ENCODE assay signal across 8 cellular contexts in genomic region chr6:157045831-157046454, GRCh38.
DNase-seq lines count a peak whose midpoint lies in the region; ATAC-seq and TF ChIP-seq lines count a peak whose summit lies in the region.

No MANE protein-coding gene starts in this region.

- H3K9me2 ChIP-seq in GM23248 (ENCODE audit: insufficient read depth), result no peaks in the 10 kb centered on the region

- DNase-seq in AG04449 (ENCODE audit: low read depth, low spot score) (no peak), GM23248 (peak; percentile 78), RPMI7951 (ENCODE audit: low read depth) (peak; percentile 82), transverse colon (no peak), ureter (ENCODE audit: low spot score) (no peak)
- no peak for DNase-seq in activated T-cell treated with anti-CD3 and anti-CD28 coated beads, Interleukin-2, amount 50 U/mL, for 48 hours
- DNase-seq in activated naive CD4-positive, alpha-beta T cell treated with anti-CD3 and anti-CD28 coated beads, Interleukin-2, amount 50 U/mL, for 72 hours (ENCODE audit: low spot score in 2 of 2), result no peak

- 27 to 28% methylated on average over 2 of the region's 2 CpGs for WGBS in GM23248 (ENCODE audit: low coverage in 1 of 2, low lambda C conversion rate in 2 of 2, missing lambda C conversion rate in 2 of 2), 2 experiments
- 0 to 18% methylated on average over 2 of the region's 2 CpGs for WGBS in gastroesophageal sphincter (ENCODE audit: low coverage in 1 of 2), 2 donors
- WGBS in transverse colon (ENCODE audit: low coverage in 1 of 2), 2 donors, result 13 to 45% methylated on average over 2 of the region's 2 CpGs

- H3K4me3 ChIP-seq in AG04449 (ENCODE audit: low read depth, low read length) (no peak overlapping the region), GM23248 (no peak overlapping the region), gastroesophageal sphincter (no peak overlapping the region), transverse colon (no peak overlapping the region)

- H3K27me3 ChIP-seq in GM23248 (replicated peaks; ENCODE audit: insufficient read depth) (no peaks in the 10 kb centered on the region), gastroesophageal sphincter (no peaks in the 10 kb centered on the region), transverse colon (no peaks in the 10 kb centered on the region)

- TF ChIP-seq CTCF in AG04449 (IDR thresholded peaks at IDR 0.05; ENCODE audit: insufficient read depth, low read length, missing control alignments) (peak; percentile 28), gastroesophageal sphincter (IDR thresholded peaks at IDR 0.05) (peak; percentile 40 to 57 (median 52)), transverse colon (IDR thresholded peaks at IDR 0.05) (peak; percentile 35 to 57 (median 54))

- TF ChIP-seq POLR2A in gastroesophageal sphincter (IDR thresholded peaks at IDR 0.05), result no peak
- TF ChIP-seq POLR2A in transverse colon (IDR thresholded peaks at IDR 0.05), result no peak

- H3K79me2 ChIP-seq in GM23248 (ENCODE audit: insufficient read depth), result peaks cover 80% of the 10 kb centered on the region

- H3K4me2 ChIP-seq in GM23248 (ENCODE audit: unreplicated experiment), result no peak overlapping the region

- H3K4me1 ChIP-seq in GM23248 (ENCODE audit: insufficient read depth) (peaks cover 13% of the 10 kb centered on the region), gastroesophageal sphincter (peaks cover 0 to 18% (median 6%) of the 10 kb centered on the region in 3 donors), transverse colon (peaks cover 0 to 6% (median 0%) of the 10 kb centered on the region in 4 donors)

- H3K27ac Mint-ChIP-seq in activated naive CD4-positive, alpha-beta T cell treated with anti-CD3 and anti-CD28 coated beads, Interleukin-2, amount 50 U/mL, for 72 hours, result no peak overlapping the region

- H3K27ac ChIP-seq in GM23248 (no peak overlapping the region), gastroesophageal sphincter (no peak overlapping the region), transverse colon (no peak overlapping the region)

- no peaks in the 10 kb centered on the region for H3K36me3 Mint-ChIP-seq in activated naive CD4-positive, alpha-beta T cell treated with anti-CD3 and anti-CD28 coated beads, Interleukin-2, amount 50 U/mL, for 72 hours

- no peak overlapping the region for H2AFZ ChIP-seq in GM23248

- H3K36me3 ChIP-seq in GM23248 (ENCODE audit: low read depth) (no peaks in the 10 kb centered on the region), gastroesophageal sphincter (no peaks in the 10 kb centered on the region), transverse colon (no peaks in the 10 kb centered on the region)

- CTCF ChIA-PET in AG04449 (lab: Yijun Ruan, JAX), result interaction anchor here (0.7 to 4.8 kb wide), 36 partner anchors 9 to 479 kb away, joined by 3 to 50 read pairs (median 4); no protein-coding TSS in a partner anchor

- H4K20me1 ChIP-seq in GM23248 (ENCODE audit: insufficient read depth), result no peaks in the 10 kb centered on the region

- peaks cover 15% of the 10 kb centered on the region; the same call in 1 of the 2 replicates for H3F3A ChIP-seq in GM23248 (ENCODE audit: insufficient read depth)

- no peaks in the 10 kb centered on the region for H3K9me3 Mint-ChIP-seq in activated naive CD4-positive, alpha-beta T cell treated with anti-CD3 and anti-CD28 coated beads, Interleukin-2, amount 50 U/mL, for 72 hours

- no peak for ATAC-seq in gastroesophageal sphincter
- no peak for ATAC-seq in activated naive CD4-positive, alpha-beta T cell treated with anti-CD3 and anti-CD28 coated beads, Interleukin-2, amount 50 U/mL, for 72 hours

- no peak overlapping the region for H3K9ac ChIP-seq in GM23248

- TF ChIP-seq EP300 in gastroesophageal sphincter (IDR thresholded peaks at IDR 0.05) (no peak), transverse colon (IDR thresholded peaks at IDR 0.05; ENCODE audit: low read depth) (no peak)

- POLR2A ChIA-PET in AG04449 (lab: Yijun Ruan, JAX), result no interaction called here

- H3K9me3 ChIP-seq in GM23248 (ENCODE audit: low read depth) (no peaks in the 10 kb centered on the region), gastroesophageal sphincter (no peaks in the 10 kb centered on the region), transverse colon (no peaks in the 10 kb centered on the region)

- in situ Hi-C loops in GM23248 (cut with MboI), result no loop called here
- in situ Hi-C loops in transverse colon (cut with MboI; ENCODE audit: low pct_ligation_motif_present in 1 of 4, low pct_unique_long_range_greater_than_20kb in 1 of 4, low sequenced_read_pairs in 3 of 4), result loop anchor here in 2 of 4 donors (25.0 kb wide), 2 partner anchors 141 to 484 kb away; no protein-coding TSS in a partner anchor

- intact Hi-C loops in transverse colon (cut with DNase I; ENCODE audit: low total_unique reads), result loop anchor here (10.0 kb wide), 1 partner anchor 139 kb away; no protein-coding TSS in a partner anchor

Comparison
In these comparisons a context has a peak if more than half of its experiments do, and no peak if none do; other contexts are left out.
1. DNase-seq: peak in GM23248 (single experiment) and RPMI7951 (single experiment); none in AG04449 (single experiment), transverse colon (single experiment), activated T-cell treated with anti-CD3 and anti-CD28 coated beads, Interleukin-2, amount 50 U/mL, for 48 hours (0 of 2), ureter (single experiment) and activated naive CD4-positive, alpha-beta T cell treated with anti-CD3 and anti-CD28 coated beads, Interleukin-2, amount 50 U/mL, for 72 hours (0 of 2).
2. Peak in every context shown above with its lines, with median percentiles within 50 percentile points of each other: CTCF ChIP-seq.